In genomic region chr16:6722786-6723185, GRCh38 we compare ENCODE assay signal across 22 cellular contexts.
"Had no signal": no experiment of that assay in that cellular context is flagged by ENCODE, and none has a peak within 500 bp of the region (broad histone marks: within the 10 kb centered on the region; RNA-seq: fewer than 3 reads in every experiment).

No MANE protein-coding gene starts in this region.

- H3K9me3 ChIP-seq: colonic mucosa, esophagus squamous epithelium, gastrocnemius medialis, gastroesophageal sphincter had no signal

- H3K27ac ChIP-seq: colonic mucosa, coronary artery, dorsolateral prefrontal cortex, epithelial cell of prostate, esophagus squamous epithelium, foreskin keratinocyte, gastrocnemius medialis, gastroesophageal sphincter, heart left ventricle, heart right ventricle had no signal

- H3K36me3 ChIP-seq: colonic mucosa, esophagus squamous epithelium, gastrocnemius medialis, gastroesophageal sphincter, heart left ventricle, heart right ventricle had no signal

- H3K4me1 ChIP-seq: colonic mucosa, foreskin keratinocyte, gastrocnemius medialis, gastroesophageal sphincter, heart left ventricle, heart right ventricle had no signal

- DNase-seq: colonic mucosa; cortex of kidney; dermis blood vessel endothelial cell; dorsolateral prefrontal cortex; effector CD4-positive, alpha-beta T cell; effector CD8-positive, alpha-beta T cell; effector memory CD4-positive, alpha-beta T cell; effector memory CD8-positive, alpha-beta T cell; endodermal cell; erythroblast; esophagus squamous epithelium; foreskin fibroblast; foreskin keratinocyte; foreskin melanocyte; gastrocnemius medialis; glutamatergic neuron; head of caudate nucleus; heart left ventricle; heart right ventricle had no signal

- H3K27me3 ChIP-seq: colonic mucosa, dorsolateral prefrontal cortex, esophagus squamous epithelium, foreskin keratinocyte, gastrocnemius medialis, gastroesophageal sphincter had no signal

- H3K4me3 ChIP-seq: colonic mucosa, coronary artery, dorsolateral prefrontal cortex, esophagus squamous epithelium, gastrocnemius medialis, gastroesophageal sphincter, heart left ventricle, heart right ventricle had no signal
